Comparison of ENCODE assay signal across 25 cellular contexts in the genomic region with DNA sequence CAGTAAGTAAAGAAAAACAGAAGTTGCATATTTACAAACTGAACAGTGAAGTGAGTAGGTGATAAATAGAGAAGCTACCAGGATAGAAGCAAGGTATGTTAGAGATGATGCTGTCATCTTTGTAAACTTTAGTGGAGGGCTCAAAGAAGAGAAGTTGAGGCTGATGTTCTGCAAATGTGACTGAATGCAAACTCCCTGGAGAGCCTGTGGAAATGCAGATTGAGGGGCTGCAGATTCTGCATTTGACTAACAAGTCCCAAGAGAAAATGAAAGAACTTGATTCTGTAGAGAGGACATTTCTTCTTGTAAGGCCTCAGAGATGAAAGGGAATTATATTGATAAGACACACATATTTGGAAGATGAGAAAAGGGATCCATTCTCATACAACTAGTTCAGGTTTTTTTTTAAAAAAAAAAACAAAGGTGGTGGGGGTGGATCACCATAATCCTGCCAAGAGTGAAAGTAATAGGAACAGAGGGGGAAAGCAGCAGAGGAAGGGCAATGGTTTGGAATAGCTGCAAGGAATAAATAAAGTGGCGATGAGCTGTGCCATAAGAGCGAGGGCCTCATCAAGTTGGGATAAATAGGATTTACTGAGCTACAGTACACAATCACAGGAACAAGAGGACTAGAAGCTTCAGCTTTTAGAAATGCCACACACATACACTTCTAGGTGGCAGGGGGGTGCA.
"Had no signal": no experiment of that assay in that cellular context is flagged by ENCODE, and none has a peak within 500 bp of the region (broad histone marks: within the 10 kb centered on the region; RNA-seq: fewer than 3 reads in every experiment).

No MANE protein-coding gene starts in this region.

- H3K27ac ChIP-seq: colonic mucosa, right atrium auricular region, stomach, thyroid gland, upper lobe of left lung, vagina had no signal

- H3K27me3 ChIP-seq: colonic mucosa, dorsolateral prefrontal cortex, right atrium auricular region, stomach, thyroid gland, upper lobe of left lung, vagina had no signal

- H3K36me3 Mint-ChIP-seq: activated naive CD8-positive, alpha-beta T cell; immature natural killer cell; stimulated activated naive B cell treated with anti-CD40 and anti-IgM and Interleukin-4, amounts not matched to agents 10 μg/mL and 1 μg/mL and 100 μg/mL, for 72 hours had no signal

- H3K4me1 Mint-ChIP-seq: immature natural killer cell; naive thymus-derived CD4-positive, alpha-beta T cell; stimulated activated naive B cell treated with anti-CD40 and anti-IgM and Interleukin-4, amounts not matched to agents 10 μg/mL and 1 μg/mL and 100 μg/mL, for 72 hours had no signal

- H3K4me3 Mint-ChIP-seq: activated CD8-positive, alpha-beta T cell treated with anti-CD3 and anti-CD28 coated beads for 36 hours; activated naive CD8-positive, alpha-beta T cell; activated T-cell treated with anti-CD3 and anti-CD28 coated beads, Interleukin-2, amount 50 U/mL, for 72 hours; immature natural killer cell; naive thymus-derived CD4-positive, alpha-beta T cell; stimulated activated naive B cell treated with anti-CD40 and anti-IgM and Interleukin-4, amounts not matched to agents 10 μg/mL and 1 μg/mL and 100 μg/mL, for 72 hours had no signal

- H3K27me3 Mint-ChIP-seq: activated CD8-positive, alpha-beta T cell treated with anti-CD3 and anti-CD28 coated beads for 36 hours; activated naive CD8-positive, alpha-beta T cell; naive thymus-derived CD4-positive, alpha-beta T cell; stimulated activated naive B cell treated with anti-CD40 and anti-IgM and Interleukin-4, amounts not matched to agents 10 μg/mL and 1 μg/mL and 100 μg/mL, for 72 hours had no signal

- H3K9me3 ChIP-seq: colonic mucosa, right atrium auricular region, thyroid gland, upper lobe of left lung, vagina had no signal

- H3K4me2 ChIP-seq: smooth muscle cell had no signal

- H3K4me1 ChIP-seq: colonic mucosa, right atrium auricular region, stomach, thyroid gland, upper lobe of left lung, vagina had no signal

- H3K27ac Mint-ChIP-seq: activated CD8-positive, alpha-beta T cell treated with anti-CD3 and anti-CD28 coated beads for 36 hours; activated naive CD8-positive, alpha-beta T cell; activated T-cell treated with anti-CD3 and anti-CD28 coated beads, Interleukin-2, amount 50 U/mL, for 72 hours; immature natural killer cell; naive thymus-derived CD4-positive, alpha-beta T cell; stimulated activated naive B cell treated with anti-CD40 and anti-IgM and Interleukin-4, amounts not matched to agents 10 μg/mL and 1 μg/mL and 100 μg/mL, for 72 hours had no signal

- DNase-seq: activated CD4-positive, alpha-beta T cell treated with anti-CD3 and anti-CD28 coated beads for 1 hour; activated CD4-positive, alpha-beta T cell treated with anti-CD3 and anti-CD28 coated beads, Interleukin-2, amount 50 U/mL, for 1 hour; activated CD8-positive, alpha-beta T cell treated with anti-CD3 and anti-CD28 coated beads for 36 hours; activated effector memory CD4-positive, alpha-beta T cell treated with Interleukin-2 at 50 U/mL for 16 hours; activated naive CD4-positive, alpha-beta T cell treated with Interleukin-2 at 50 U/mL for 16 hours; activated T-cell treated with anti-CD3 and anti-CD28 coated beads, Interleukin-2, amount 50 U/mL, for 72 hours; cerebellar nuclear complex; colonic mucosa; effector memory CD4-positive, alpha-beta T cell; immature natural killer cell; kidney; left colon; mammary epithelial cell; naive thymus-derived CD4-positive, alpha-beta T cell; stimulated activated CD4-positive, alpha-beta T cell treated with anti-CD3 and anti-CD28 coated beads, Interleukin-1b, Interleukin-23, amount 100 ng/mL, for 48 hours; stimulated activated naive B cell treated with anti-CD40 and anti-IgM and Interleukin-4, amounts not matched to agents 10 μg/mL and 1 μg/mL and 100 μg/mL, for 72 hours; stomach; T-helper 2 cell; thyroid gland; upper lobe of left lung had no signal
